Comparison of ENCODE assay signal across 8 cellular contexts in the genomic region with DNA sequence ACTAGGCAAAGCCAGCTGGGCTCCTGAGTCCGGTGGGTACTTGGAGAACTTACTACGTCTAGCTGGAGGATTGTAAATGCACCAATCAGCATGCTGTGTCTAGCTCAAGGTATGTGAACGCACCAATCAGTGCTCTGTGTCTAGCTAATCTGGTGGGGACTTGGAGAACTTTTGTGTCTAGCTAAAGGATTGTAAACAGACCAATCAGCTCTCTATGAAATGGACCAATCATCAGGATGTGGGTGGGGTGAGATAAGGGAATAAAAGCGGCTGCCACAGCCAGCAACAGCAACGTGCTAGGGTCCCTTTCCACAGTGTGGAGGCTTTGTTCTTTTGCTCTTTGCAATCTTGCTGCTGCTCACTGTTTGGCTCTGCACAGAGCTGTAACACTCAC.
DNase-seq lines count a peak whose midpoint lies in the region; ATAC-seq and TF ChIP-seq lines count a peak whose summit lies in the region.
"Not testable (repeated sequence)": the region's sequence is repeated elsewhere in the genome, so short reads cannot be mapped to it uniquely, and the experiment has no call there.

No MANE protein-coding gene starts in this region.

- DNase-seq in CD4-positive, CD25-positive, alpha-beta regulatory T cell: peak in 2 of 3 donors; percentile 0 to 10
- DNase-seq in NCI-H69 (lab: John Stamatoyannopoulos, UW) (peak; percentile 75), erythroblast (lab: John Stamatoyannopoulos, UW) (peak; percentile 32 to 57)
- DNase-seq in WTC11 (ENCODE audit: low spot score); lower lobe of right lung: not testable (repeated sequence)
- peak; percentile 2 for DNase-seq in activated naive CD8-positive, alpha-beta T cell treated with anti-CD3 and anti-CD28 coated beads for 36 hours

- H3K4me3 Mint-ChIP-seq in CD4-positive, CD25-positive, alpha-beta regulatory T cell: peak overlapping the region in 1 of 4 donors; percentile 4
- H3K4me3 Mint-ChIP-seq in WTC11: peak overlapping the region; percentile 50
- peak overlapping the region; percentile 60 for H3K4me3 Mint-ChIP-seq in activated naive CD8-positive, alpha-beta T cell treated with anti-CD3 and anti-CD28 coated beads for 36 hours

- not testable (repeated sequence) for H3K27me3 Mint-ChIP-seq in CD4-positive, CD25-positive, alpha-beta regulatory T cell; WTC11 (ENCODE audit: low read depth); activated naive CD8-positive, alpha-beta T cell treated with anti-CD3 and anti-CD28 coated beads for 36 hours

- H3K36me3 ChIP-seq in CD4-positive, CD25-positive, alpha-beta regulatory T cell (ENCODE audit: control insufficient read depth, insufficient read depth, low read length); lower lobe of right lung: not testable (repeated sequence)

- intact Hi-C loops in lower lobe of right lung (cut with DNase I): not testable (repeated sequence)

- not testable (repeated sequence) for H3K9me3 ChIP-seq in CD4-positive, CD25-positive, alpha-beta regulatory T cell (ENCODE audit: control insufficient read depth in 2 of 2, low read length in 2 of 2); lower lobe of right lung

- not testable (repeated sequence) for H3K4me1 Mint-ChIP-seq in CD4-positive, CD25-positive, alpha-beta regulatory T cell; WTC11; activated naive CD8-positive, alpha-beta T cell treated with anti-CD3 and anti-CD28 coated beads for 36 hours

- CTCF ChIA-PET in WTC11 (lab: Charles Lee): not testable (repeated sequence)

- not testable (repeated sequence) for TF ChIP-seq CTCF in WTC11 (IDR thresholded peaks at IDR 0.05); lower lobe of right lung (IDR thresholded peaks at IDR 0.05)

- TF ChIP-seq POLR2A in erythroblast (IDR thresholded peaks at IDR 0.05; ENCODE audit: low read length): not testable (repeated sequence)

- POLR2A ChIA-PET in WTC11 (lab: Charles Lee): not testable (repeated sequence)

- H3K4me1 ChIP-seq in CD4-positive, CD25-positive, alpha-beta regulatory T cell (ENCODE audit: control insufficient read depth, insufficient read depth, low read length, poor library complexity, severe bottlenecking); lower lobe of right lung: not testable (repeated sequence)

- not testable (repeated sequence) for H3K27me3 ChIP-seq in CD4-positive, CD25-positive, alpha-beta regulatory T cell (ENCODE audit: control insufficient read depth, insufficient read depth, low read length); lower lobe of right lung (ENCODE audit: low read depth)

- ATAC-seq in CD4-positive, CD25-positive, alpha-beta regulatory T cell (ENCODE audit: low read depth in 2 of 2); WTC11; lower lobe of right lung: not testable (repeated sequence)
- peak; percentile 48 for ATAC-seq in GM19023 (IDR thresholded peaks at IDR 0.05; ENCODE audit: unreplicated experiment)

- H3K9me3 Mint-ChIP-seq in CD4-positive, CD25-positive, alpha-beta regulatory T cell; WTC11; activated naive CD8-positive, alpha-beta T cell treated with anti-CD3 and anti-CD28 coated beads for 36 hours: not testable (repeated sequence)

- H3K36me3 Mint-ChIP-seq in CD4-positive, CD25-positive, alpha-beta regulatory T cell; WTC11; activated naive CD8-positive, alpha-beta T cell treated with anti-CD3 and anti-CD28 coated beads for 36 hours: not testable (repeated sequence)

- not testable (repeated sequence) for H3K4me3 ChIP-seq in CD4-positive, CD25-positive, alpha-beta regulatory T cell (ENCODE audit: low read depth, low read length)
- peak overlapping the region; percentile 44 for H3K4me3 ChIP-seq in lower lobe of right lung
- H3K4me3 ChIP-seq in skin epidermis: peak overlapping the region in 4 of 7 experiments; percentile 12 to 37 (median 28)

- not testable (repeated sequence) for H3K27ac ChIP-seq in CD4-positive, CD25-positive, alpha-beta regulatory T cell (ENCODE audit: insufficient read depth, low read length, poor library complexity, severe bottlenecking); lower lobe of right lung; skin epidermis

- H3K27ac Mint-ChIP-seq in CD4-positive, CD25-positive, alpha-beta regulatory T cell; WTC11; activated naive CD8-positive, alpha-beta T cell treated with anti-CD3 and anti-CD28 coated beads for 36 hours: not testable (repeated sequence)
